Comparison of ENCODE assay signal across 7 cellular contexts in genomic region chr16:87855852-87856715, GRCh38. TPM values are rescaled to one million over a fixed set of nuclear protein-coding genes. Genes with fewer than 3 reads are reported as not detected.
DNase-seq lines count a peak whose midpoint lies in the region; ATAC-seq and TF ChIP-seq lines count a peak whose summit lies in the region.

No MANE protein-coding gene starts in this region.

- intact Hi-C loops in esophagus muscularis mucosa (cut with DNase I), result no loop called here

- H3K9me3 ChIP-seq in esophagus muscularis mucosa (no peaks in the 10 kb centered on the region), osteoblast (ENCODE audit: low read depth, low read length) (no peaks in the 10 kb centered on the region)

- ATAC-seq in GM21786 (IDR thresholded peaks at IDR 0.05; ENCODE audit: unreplicated experiment) (peak; percentile 43), HG03159 (IDR thresholded peaks at IDR 0.05; ENCODE audit: unreplicated experiment) (no peak)

- H3K36me3 Mint-ChIP-seq in T-helper 2 cell treated with Interferon-gamma antibody and Interleukin-4, amounts not matched to agents 5 μg/mL and 100 μg/mL, for 36 hours (ENCODE audit: low read depth), result peaks cover 46% of the 10 kb centered on the region

- H3K4me3 Mint-ChIP-seq in T-helper 2 cell treated with Interferon-gamma antibody and Interleukin-4, amounts not matched to agents 5 μg/mL and 100 μg/mL, for 36 hours, result peak overlapping the region; percentile 58

- TF ChIP-seq CTCF in esophagus muscularis mucosa (IDR thresholded peaks at IDR 0.05) (no peak), osteoblast (IDR thresholded peaks at IDR 0.05; ENCODE audit: extremely low read depth, low read depth, low read length) (no peak)

- DNase-seq in T-helper 2 cell treated with Interferon-gamma antibody and Interleukin-4, amounts not matched to agents 5 μg/mL and 100 μg/mL, for 36 hours (ENCODE audit: low spot score), result peak; percentile 50
- DNase-seq in esophagus muscularis mucosa (ENCODE audit: extremely low spot score) (no peak), osteoblast (ENCODE audit: insufficient read length, low spot score, missing footprints) (peak; percentile 98), dedifferentiated amniotic fluid mesenchymal stem cell (ENCODE audit: extremely low spot score) (no peak), HPDE6-E6E7 (ENCODE audit: extremely low spot score) (no peak)

- TF ChIP-seq EP300 in esophagus muscularis mucosa (IDR thresholded peaks at IDR 0.05), result peak; percentile 70

- H3K4me1 Mint-ChIP-seq in T-helper 2 cell treated with Interferon-gamma antibody and Interleukin-4, amounts not matched to agents 5 μg/mL and 100 μg/mL, for 36 hours (ENCODE audit: low read depth), result peaks cover 58% of the 10 kb centered on the region

- H3K27ac ChIP-seq in esophagus muscularis mucosa (replicated peaks in 1 of 4), result peak overlapping the region; percentile 78 to 84 (median 82)
- peak overlapping the region; percentile 98 for H3K27ac ChIP-seq in osteoblast (ENCODE audit: low read depth, low read length)

- H3K36me3 ChIP-seq in esophagus muscularis mucosa, result peaks cover 0 to 6% (median 5%) of the 10 kb centered on the region in 4 donors
- peaks cover 28% of the 10 kb centered on the region for H3K36me3 ChIP-seq in osteoblast (ENCODE audit: insufficient read depth, low read length)

- H3K79me2 ChIP-seq in osteoblast (ENCODE audit: insufficient read depth, low read length), result peaks cover 92% of the 10 kb centered on the region

- H3K4me3 ChIP-seq in esophagus muscularis mucosa (peak overlapping the region in 2 of 4 donors; percentile 12 to 24), osteoblast (ENCODE audit: insufficient read depth, low read length) (peak overlapping the region; percentile 30)

- TF ChIP-seq POLR2A in esophagus muscularis mucosa (IDR thresholded peaks at IDR 0.05; ENCODE audit: low read depth), result peak; percentile 25

- H3K27me3 ChIP-seq in esophagus muscularis mucosa (no peaks in the 10 kb centered on the region), osteoblast (ENCODE audit: insufficient read depth, low read length) (no peaks in the 10 kb centered on the region)

- peaks cover 24% of the 10 kb centered on the region for H4K20me1 ChIP-seq in osteoblast (ENCODE audit: insufficient read depth, low read length)

- H2AFZ ChIP-seq in osteoblast (ENCODE audit: low read length), result no peak overlapping the region

- no peaks in the 10 kb centered on the region for H3K9me3 Mint-ChIP-seq in T-helper 2 cell treated with Interferon-gamma antibody and Interleukin-4, amounts not matched to agents 5 μg/mL and 100 μg/mL, for 36 hours

- H3K27ac Mint-ChIP-seq in T-helper 2 cell treated with Interferon-gamma antibody and Interleukin-4, amounts not matched to agents 5 μg/mL and 100 μg/mL, for 36 hours, result peak overlapping the region; percentile 93

- 56% methylated on average over 8 of the region's 26 CpGs for WGBS in esophagus muscularis mucosa

- no peaks in the 10 kb centered on the region for H3K27me3 Mint-ChIP-seq in T-helper 2 cell treated with Interferon-gamma antibody and Interleukin-4, amounts not matched to agents 5 μg/mL and 100 μg/mL, for 36 hours (ENCODE audit: low read depth)

- peak overlapping the region; percentile 45 for H3K4me2 ChIP-seq in osteoblast (ENCODE audit: insufficient read depth, low read length)

- peaks cover 32 to 88% (median 87%) of the 10 kb centered on the region in 4 donors for H3K4me1 ChIP-seq in esophagus muscularis mucosa
- peaks cover 64% of the 10 kb centered on the region for H3K4me1 ChIP-seq in osteoblast (ENCODE audit: insufficient read depth, low read length)

RNA-seq across cellular contexts. Expression of gene SLC7A5, which starts 13.2 kb away (rescaled TPM):
- 10 to 100 TPM in 1 of 4 donors, 1 to 10 TPM in 3; 3.3 to 17.7 (median 4.3) TPM for total RNA-seq in esophagus muscularis mucosa
- 60.4 and 90.8 TPM in 2 replicates for total RNA-seq in osteoblast

Comparison
In these comparisons a context has a peak if more than half of its experiments do, and no peak if none do; other contexts are left out.
1. DNase-seq: peak in T-helper 2 cell treated with Interferon-gamma antibody and Interleukin-4, amounts not matched to agents 5 μg/mL and 100 μg/mL, for 36 hours (single experiment) and osteoblast (single experiment); none in esophagus muscularis mucosa (single experiment), dedifferentiated amniotic fluid mesenchymal stem cell (single experiment) and HPDE6-E6E7 (single experiment).